In the genomic region with DNA sequence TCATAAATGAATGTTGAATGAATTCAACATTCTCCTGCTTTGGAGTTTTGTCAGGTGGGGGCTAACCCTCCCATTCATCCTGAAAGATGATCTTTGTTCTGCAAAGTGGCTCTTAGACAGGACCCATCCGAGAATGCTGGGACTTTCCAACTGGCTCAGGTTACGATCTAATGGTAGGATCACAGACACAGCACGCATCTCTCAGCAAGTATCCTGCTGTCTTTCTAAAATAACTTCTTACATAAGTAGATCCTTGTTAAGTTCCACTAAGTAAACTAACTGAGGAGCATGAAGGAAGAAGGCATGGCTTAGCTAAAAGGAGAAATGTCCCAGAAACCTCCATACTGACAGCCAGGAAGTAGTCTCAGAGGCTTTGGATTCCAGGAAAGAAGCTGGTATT, we compare ENCODE assay signal across 9 cellular contexts. TPM values are rescaled to one million over a fixed set of nuclear protein-coding genes. Genes with fewer than 3 reads are reported as not detected.
A peak's percentile ranks its signal among the peaks of the same experiment; 100 is the strongest.
DNase-seq lines count a peak whose midpoint lies in the region; ATAC-seq lines count a peak whose summit lies in the region.
"Had no signal": no experiment of that assay in that cellular context is flagged by ENCODE, and none has a peak within 500 bp of the region (broad histone marks: within the 10 kb centered on the region; RNA-seq: fewer than 3 reads in every experiment).

No MANE protein-coding gene starts in this region.

- peaks cover 5% of the 10 kb centered on the region for H3K36me3 Mint-ChIP-seq in activated CD8-positive, alpha-beta memory T cell treated with anti-CD3 and anti-CD28 coated beads, Interleukin-2, amount 10 ng/mL, durations not matched to agents 7 days and 5 days

- no peak overlapping the region for H3K9ac ChIP-seq in BLaER1
- H3K9ac ChIP-seq in neuronal stem cell (ENCODE audit: low read depth, low read length, poor library complexity) = no peak overlapping the region

- H4K20me1 ChIP-seq in BLaER1 = peaks cover 10% of the 10 kb centered on the region

- H3K36me3 ChIP-seq in BLaER1 = no peaks in the 10 kb centered on the region
- no peaks in the 10 kb centered on the region for H3K36me3 ChIP-seq in esophagus (ENCODE audit: control insufficient read depth in 2 of 2, insufficient read depth in 2 of 2, low read length in 1 of 2)
- no peaks in the 10 kb centered on the region for H3K36me3 ChIP-seq in neuronal stem cell (replicated peaks in 1 of 2; ENCODE audit: control insufficient read depth in 2 of 2, insufficient read depth in 2 of 2, low read length in 2 of 2)
- H3K36me3 ChIP-seq: SJSA1 had no signal

- DNase-seq in NCI-H2171 (lab: John Stamatoyannopoulos, UW) (peak; percentile 4), neuronal stem cell (ENCODE audit: low spot score) (no peak), GOT3 (lab: John Stamatoyannopoulos, UW) (no peak)
- no peak for DNase-seq in effector CD8-positive, alpha-beta T cell (lab: John Stamatoyannopoulos, UW)
- DNase-seq in activated CD8-positive, alpha-beta memory T cell treated with anti-CD3 and anti-CD28 coated beads, Interleukin-2, amount 10 ng/mL, durations not matched to agents 7 days and 5 days = no peak

- H3K27ac Mint-ChIP-seq in activated CD8-positive, alpha-beta memory T cell treated with anti-CD3 and anti-CD28 coated beads, Interleukin-2, amount 10 ng/mL, durations not matched to agents 7 days and 5 days = no peak overlapping the region

- H3K4me3 ChIP-seq in BLaER1 (no peak overlapping the region), esophagus (ENCODE audit: low read depth in 1 of 2, low read length in 2 of 2) (no peak overlapping the region), neuronal stem cell (ENCODE audit: low read length in 2 of 2) (no peak overlapping the region)
- H3K4me3 ChIP-seq: SJSA1 had no signal

- CTCF ChIA-PET in activated CD8-positive, alpha-beta memory T cell treated with anti-CD3 and anti-CD28 coated beads, Interleukin-2, amount 10 ng/mL, durations not matched to agents 7 days and 5 days (lab: Charles Lee) = interaction anchor here (1.4 kb wide), 1 partner anchor 71 kb away, joined by 3 read pairs; no protein-coding TSS in a partner anchor

- no peak overlapping the region for H4K8ac ChIP-seq in neuronal stem cell (ENCODE audit: low read depth, low read length)

- no peak overlapping the region for H3K18ac ChIP-seq in neuronal stem cell (ENCODE audit: low read length)

- no peak for ATAC-seq in activated CD8-positive, alpha-beta memory T cell treated with anti-CD3 and anti-CD28 coated beads, Interleukin-2, amount 10 ng/mL, durations not matched to agents 7 days and 5 days
- no peak for ATAC-seq in GM21786 (IDR thresholded peaks at IDR 0.05; ENCODE audit: unreplicated experiment)

- 27 to 41% methylated on average over 3 of the region's 3 CpGs for WGBS in esophagus, 2 donors
- WGBS in neuronal stem cell (ENCODE audit: extremely low coverage in 2 of 2, insufficient read length in 2 of 2, insufficient replicate concordance in 1 of 2), 2 donors = no CpG with 5 or more reads among the region's 3 CpGs

- H3K4me1 Mint-ChIP-seq in activated CD8-positive, alpha-beta memory T cell treated with anti-CD3 and anti-CD28 coated beads, Interleukin-2, amount 10 ng/mL, durations not matched to agents 7 days and 5 days = peaks cover 10% of the 10 kb centered on the region

- H3K27me3 Mint-ChIP-seq in activated CD8-positive, alpha-beta memory T cell treated with anti-CD3 and anti-CD28 coated beads, Interleukin-2, amount 10 ng/mL, durations not matched to agents 7 days and 5 days = peaks cover 37% of the 10 kb centered on the region

- H2BK5ac ChIP-seq in neuronal stem cell (ENCODE audit: low read length) = no peak overlapping the region

- no peak overlapping the region for H4K91ac ChIP-seq in neuronal stem cell (ENCODE audit: low read depth, low read length, poor library complexity)

- no peak overlapping the region for H2BK15ac ChIP-seq in neuronal stem cell (ENCODE audit: low read length)

- no peak overlapping the region for H3K4ac ChIP-seq in neuronal stem cell (ENCODE audit: low read length)

- H2AFZ ChIP-seq in neuronal stem cell (ENCODE audit: low read length) = peak overlapping the region; percentile 86

- H3K4me3 Mint-ChIP-seq in activated CD8-positive, alpha-beta memory T cell treated with anti-CD3 and anti-CD28 coated beads, Interleukin-2, amount 10 ng/mL, durations not matched to agents 7 days and 5 days = no peak overlapping the region

- H3K27me3 ChIP-seq in BLaER1 (peaks cover 18% of the 10 kb centered on the region), esophagus (ENCODE audit: control insufficient read depth in 1 of 2, insufficient read depth in 2 of 2, low read length in 2 of 2) (no peaks in the 10 kb centered on the region), neuronal stem cell (ENCODE audit: control insufficient read depth in 3 of 3, insufficient read depth in 3 of 3, low read depth in 1 of 3, low read length in 3 of 3) (no peaks in the 10 kb centered on the region)
- H3K27me3 ChIP-seq: SJSA1 had no signal

- no peak overlapping the region for H2BK120ac ChIP-seq in neuronal stem cell (ENCODE audit: low read depth, low read length)

- peaks cover 6% of the 10 kb centered on the region for H3K9me3 Mint-ChIP-seq in activated CD8-positive, alpha-beta memory T cell treated with anti-CD3 and anti-CD28 coated beads, Interleukin-2, amount 10 ng/mL, durations not matched to agents 7 days and 5 days (ENCODE audit: low read depth)

- H3K4me2 ChIP-seq in BLaER1 (peak overlapping the region; percentile 63), neuronal stem cell (ENCODE audit: insufficient read depth, low read length, poor library complexity, severe bottlenecking) (no peak overlapping the region)

- H3K9me3 ChIP-seq in BLaER1 (peaks cover 18% of the 10 kb centered on the region), esophagus (ENCODE audit: control insufficient read depth in 2 of 2, insufficient read depth in 1 of 2, low read depth in 1 of 2, low read length in 1 of 2) (peaks cover 0 to 2% of the 10 kb centered on the region in 2 donors), neuronal stem cell (replicated peaks in 1 of 2; ENCODE audit: control insufficient read depth in 2 of 2, insufficient read depth in 1 of 2, low read depth in 1 of 2, low read length in 2 of 2) (peaks cover 2 to 9% of the 10 kb centered on the region in 2 donors)
- H3K9me3 ChIP-seq: SJSA1 had no signal

- H3K27ac ChIP-seq in BLaER1 = no peak overlapping the region
- peak overlapping the region; percentile 1 to 41 for H3K27ac ChIP-seq in esophagus (ENCODE audit: low read depth in 2 of 2, low read length in 1 of 2)
- H3K27ac ChIP-seq in neuronal stem cell (replicated peaks; ENCODE audit: low read length) = no peak overlapping the region
- H3K27ac ChIP-seq: SJSA1 had no signal

- H3K14ac ChIP-seq in neuronal stem cell (ENCODE audit: low read length) = no peak overlapping the region

- no peak overlapping the region for H2AK5ac ChIP-seq in neuronal stem cell (ENCODE audit: low read depth, low read length)

- peaks cover 32% of the 10 kb centered on the region for H3K4me1 ChIP-seq in BLaER1
- no peaks in the 10 kb centered on the region for H3K4me1 ChIP-seq in esophagus (ENCODE audit: control insufficient read depth in 2 of 2, insufficient read depth in 2 of 2, low read length in 1 of 2)
- peaks cover 3 to 4% of the 10 kb centered on the region in 2 donors for H3K4me1 ChIP-seq in neuronal stem cell (ENCODE audit: control insufficient read depth in 2 of 2, insufficient read depth in 1 of 2, low read depth in 1 of 2, low read length in 2 of 2)
- H3K4me1 ChIP-seq: SJSA1 had no signal

- H3K79me1 ChIP-seq in neuronal stem cell (ENCODE audit: low read depth, low read length) = no peaks in the 10 kb centered on the region

- no peak overlapping the region for H2BK12ac ChIP-seq in neuronal stem cell (ENCODE audit: low read length)

- H3K23ac ChIP-seq in neuronal stem cell (ENCODE audit: low read depth, low read length, poor library complexity) = no peak overlapping the region

RNA-seq across cellular contexts. Expression of gene CYP27A1, which starts 23.7 kb away (rescaled TPM):
- 1 to 10 TPM; 3.3 to 5.4 TPM for polyA plus RNA-seq in esophagus
- 0.99 TPM for polyA plus RNA-seq in neuronal stem cell (2013, experiment 1 of 2)
- 0.84 TPM for polyA plus RNA-seq in neuronal stem cell (2013, experiment 2 of 2)
- total RNA-seq in activated CD8-positive, alpha-beta memory T cell treated with anti-CD3 and anti-CD28 coated beads, Interleukin-2, amount 10 ng/mL, durations not matched to agents 7 days and 5 days = not detected

RNA-seq across cellular contexts. Expression of gene PRKAG3, which starts 26.0 kb away (rescaled TPM):
- under 1 TPM in 1 of 2 donors, not detected in 1; 0.02 TPM for polyA plus RNA-seq in esophagus
- not detected for polyA plus RNA-seq in neuronal stem cell (2013, experiment 1 of 2)
- not detected for polyA plus RNA-seq in neuronal stem cell (2013, experiment 2 of 2)
- not detected for total RNA-seq in activated CD8-positive, alpha-beta memory T cell treated with anti-CD3 and anti-CD28 coated beads, Interleukin-2, amount 10 ng/mL, durations not matched to agents 7 days and 5 days
- total RNA-seq: SJSA1 had no signal

RNA-seq across cellular contexts. Expression of gene WNT6, which starts 54.0 kb away (rescaled TPM):
- polyA plus RNA-seq in esophagus = under 1 TPM; 0.31 to 0.76 TPM
- not detected for polyA plus RNA-seq in neuronal stem cell (2013, experiment 1 of 2)
- polyA plus RNA-seq in neuronal stem cell (2013, experiment 2 of 2) = 0.03 TPM
- total RNA-seq in activated CD8-positive, alpha-beta memory T cell treated with anti-CD3 and anti-CD28 coated beads, Interleukin-2, amount 10 ng/mL, durations not matched to agents 7 days and 5 days = not detected
- total RNA-seq: SJSA1 had no signal

Comparison
In these comparisons a context has a peak if more than half of its experiments do, and no peak if none do; other contexts are left out.
1. H3K27ac ChIP-seq: peak in esophagus (2 of 2); none in BLaER1 (single experiment) and neuronal stem cell (single experiment).